ENCODE assay signal across 8 cellular contexts in the genomic region with DNA sequence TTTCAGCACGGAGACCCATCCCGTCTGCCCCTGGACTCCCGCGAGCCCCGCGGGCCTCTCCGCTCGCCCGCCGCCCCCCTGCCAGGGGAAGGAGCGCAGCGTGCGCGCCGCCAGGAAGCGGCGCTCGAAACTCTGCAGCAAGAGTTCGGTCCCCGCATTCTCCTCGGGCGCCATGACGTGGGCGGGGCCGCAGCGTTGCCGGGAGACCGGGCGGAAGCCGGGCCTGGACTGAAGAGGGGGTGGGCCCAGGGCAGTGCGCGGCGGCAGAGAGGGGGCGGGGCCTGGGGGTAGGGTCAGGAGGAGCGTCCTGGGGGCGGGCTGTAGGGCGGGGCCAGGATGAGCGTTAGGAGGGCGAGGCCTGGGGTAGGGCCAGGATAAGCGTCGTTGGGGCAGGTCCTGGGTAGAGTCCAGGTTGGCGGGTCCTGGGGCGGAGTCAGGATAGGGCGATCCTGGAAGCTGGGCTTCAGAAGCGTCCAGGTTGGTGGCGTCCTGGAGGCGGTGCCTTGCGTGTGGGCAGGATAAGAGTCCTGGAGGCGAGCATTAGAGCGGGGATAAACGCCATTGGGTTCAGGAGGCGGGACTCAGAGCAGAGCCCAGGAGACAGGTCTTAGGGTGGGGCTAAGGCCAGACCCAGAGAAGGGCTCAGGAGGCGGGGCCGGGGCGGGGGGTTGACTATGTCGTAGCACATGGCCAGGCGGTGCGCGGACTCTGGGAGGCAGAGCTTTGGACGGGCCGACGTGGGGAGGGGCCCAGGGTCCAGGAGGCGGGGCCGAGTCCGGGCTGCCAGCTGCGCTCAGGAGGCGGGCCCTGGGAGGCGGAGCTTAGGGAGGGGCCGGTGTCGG.
DNase-seq lines count a peak whose midpoint lies in the region; ATAC-seq, FAIRE-seq and TF ChIP-seq lines count a peak whose summit lies in the region.
"Not testable (repeated sequence)": the region's sequence is repeated elsewhere in the genome, so short reads cannot be mapped to it uniquely, and the experiment has no call there.

No MANE protein-coding gene starts in this region.

- peak overlapping the region; percentile 87 to 94 (median 92) for H3K27ac ChIP-seq in Peyer's patch

- H3K9ac ChIP-seq in mucosa of stomach (ENCODE audit: low read length) = peak overlapping the region; percentile 65

- DNase-seq in D721Med (ENCODE audit: insufficient read length, low spot score) (peak; percentile 40), Peyer's patch (peak; percentile 99)
- peak; percentile 90 for DNase-seq in Jurkat, Clone E6-1 (ENCODE audit: low read depth, low spot score)
- DNase-seq in activated T-cell treated with anti-CD3 and anti-CD28 coated beads, Interleukin-2, amount 50 U/mL, for 72 hours = peak; percentile 91 to 96
- DNase-seq in stimulated activated CD8-positive, alpha-beta memory T cell treated with anti-CD3 and anti-CD28 coated beads, Interleukin-4, amount 100 ng/mL, for 4 hours (ENCODE audit: low read depth in 2 of 2, low spot score in 1 of 2) = peak; percentile 93 to 98

- H3K4me1 ChIP-seq in Peyer's patch = peaks cover 0 to 14% (median 0%) of the 10 kb centered on the region in 4 donors
- H3K4me1 ChIP-seq in mucosa of stomach (ENCODE audit: control insufficient read depth, insufficient read depth, low read length) = not testable (repeated sequence)

- TF ChIP-seq POLR2A in Peyer's patch (IDR thresholded peaks at IDR 0.05) = peak in 1 of 2 donors; percentile 26

- H3K27me3 ChIP-seq in Peyer's patch; mucosa of stomach (ENCODE audit: control insufficient read depth, insufficient read depth, low read length): not testable (repeated sequence)

- peak overlapping the region; percentile 64 for H3K4me3 ChIP-seq in Jurkat, Clone E6-1 (ENCODE audit: low read length)
- peak overlapping the region; percentile 84 to 94 (median 84) for H3K4me3 ChIP-seq in Peyer's patch
- not testable (repeated sequence) for H3K4me3 ChIP-seq in mucosa of stomach (ENCODE audit: low read length)

- not testable (repeated sequence) for H3K9me3 ChIP-seq in Peyer's patch; mucosa of stomach (ENCODE audit: control insufficient read depth, low read length)

- H3K36me3 Mint-ChIP-seq in activated T-cell treated with anti-CD3 and anti-CD28 coated beads, Interleukin-2, amount 50 U/mL, for 72 hours (ENCODE audit: insufficient read depth in 2 of 2) = not testable (repeated sequence)

- not testable (repeated sequence) for H3K36me3 ChIP-seq in Peyer's patch; mucosa of stomach (ENCODE audit: control insufficient read depth, insufficient read depth, low read length)

- H3K4me3 Mint-ChIP-seq in activated T-cell treated with anti-CD3 and anti-CD28 coated beads, Interleukin-2, amount 50 U/mL, for 72 hours = peak overlapping the region; percentile 94 to 98

- not testable (repeated sequence) for FAIRE-seq in D721Med (lab: Jason Lieb, UNC)

- H3K27ac Mint-ChIP-seq in activated T-cell treated with anti-CD3 and anti-CD28 coated beads, Interleukin-2, amount 50 U/mL, for 72 hours = peak overlapping the region; percentile 97

- H3K27me3 Mint-ChIP-seq in activated T-cell treated with anti-CD3 and anti-CD28 coated beads, Interleukin-2, amount 50 U/mL, for 72 hours (ENCODE audit: low read depth) = not testable (repeated sequence)

- ATAC-seq in GM21723 (IDR thresholded peaks at IDR 0.05; ENCODE audit: unreplicated experiment) = peak; percentile 99
- peak; percentile 100 for ATAC-seq in activated T-cell treated with anti-CD3 and anti-CD28 coated beads, Interleukin-2, amount 50 U/mL, for 72 hours (replicated peaks in 1 of 2)
- peak; percentile 100 for ATAC-seq in esophagus mucosa

- not testable (repeated sequence) for H3K9me3 Mint-ChIP-seq in activated T-cell treated with anti-CD3 and anti-CD28 coated beads, Interleukin-2, amount 50 U/mL, for 72 hours

- not testable (repeated sequence) for H3K4me1 Mint-ChIP-seq in activated T-cell treated with anti-CD3 and anti-CD28 coated beads, Interleukin-2, amount 50 U/mL, for 72 hours (ENCODE audit: low read depth)

- TF ChIP-seq CTCF in D721Med (IDR thresholded peaks at IDR 0.05; ENCODE audit: insufficient read depth, missing control alignments) = not testable (repeated sequence)
- TF ChIP-seq CTCF in Peyer's patch (IDR thresholded peaks at IDR 0.05) = peak in 1 of 6 experiments; percentile 17

Comparison
In these comparisons a context has a peak if more than half of its experiments do, and no peak if none do; other contexts are left out.
1. DNase-seq: peak in every context shown above with its lines; median percentile 99 in Peyer's patch; 96 in stimulated activated CD8-positive, alpha-beta memory T cell treated with anti-CD3 and anti-CD28 coated beads, Interleukin-4, amount 100 ng/mL, for 4 hours; 94 in activated T-cell treated with anti-CD3 and anti-CD28 coated beads, Interleukin-2, amount 50 U/mL, for 72 hours; 90 in Jurkat, Clone E6-1; 40 in D721Med.